ENCODE assay signal across 26 cellular contexts in the genomic region with DNA sequence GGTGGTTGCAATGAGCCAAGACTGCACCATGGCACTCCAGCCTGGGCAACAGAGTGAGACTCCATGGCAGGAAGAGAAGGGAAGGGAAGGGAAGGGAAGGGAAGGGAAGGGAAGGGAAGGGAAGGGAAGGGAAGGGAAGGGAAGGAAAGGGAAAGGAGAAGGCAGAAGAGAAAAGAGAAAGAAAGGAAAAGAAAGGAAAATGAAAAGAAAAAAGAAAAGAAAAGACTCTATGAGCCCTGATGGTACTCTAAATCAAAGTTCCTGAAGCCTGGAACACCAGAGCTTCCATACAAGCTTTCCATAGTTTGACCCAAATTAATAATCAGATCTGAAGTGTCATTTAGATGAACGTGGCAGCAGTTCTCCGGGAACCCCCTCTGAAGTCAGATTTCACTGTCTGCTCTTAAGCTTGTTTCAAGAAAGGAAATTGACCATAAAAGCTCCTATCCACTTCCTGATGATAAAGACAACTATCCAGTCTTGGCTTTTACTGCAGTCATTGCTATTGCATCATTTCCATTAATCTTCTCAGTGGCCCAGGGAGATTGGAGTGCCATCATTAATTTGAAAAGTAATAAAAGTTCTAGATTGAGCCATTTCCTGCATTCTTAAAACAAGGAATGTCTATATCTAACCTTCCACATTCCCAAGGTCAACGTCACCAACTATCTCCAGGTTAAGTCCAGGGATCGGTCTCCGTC. TPM values are rescaled to one million over a fixed set of nuclear protein-coding genes. Genes with fewer than 3 reads are reported as not detected.
A peak's percentile ranks its signal among the peaks of the same experiment; 100 is the strongest.
DNase-seq lines count a peak whose midpoint lies in the region; ATAC-seq and TF ChIP-seq lines count a peak whose summit lies in the region.
"Had no signal": no experiment of that assay in that cellular context is flagged by ENCODE, and none has a peak within 500 bp of the region (broad histone marks: within the 10 kb centered on the region; RNA-seq: fewer than 3 reads in every experiment).

No MANE protein-coding gene starts in this region.

- no peak for ATAC-seq in HG03571 (IDR thresholded peaks at IDR 0.05; ENCODE audit: unreplicated experiment)
- ATAC-seq: HCT116; left ventricle myocardium superior; naive thymus-derived CD4-positive, alpha-beta T cell had no signal

- DNase-seq in DMS53 (lab: John Stamatoyannopoulos, UW), result peak; percentile 16
- DNase-seq in DMS53 treated with DMSO at 0.1 percent for 48 hours (lab: John Stamatoyannopoulos, UW; ENCODE audit: unreplicated experiment), result no peak
- DNase-seq in EH (ENCODE audit: low read depth), result peak; percentile 92
- DNase-seq in M059J (ENCODE audit: low read depth), result peak; percentile 48
- peak; percentile 63 for DNase-seq in fibroblast of pulmonary artery (ENCODE audit: low read depth)
- no peak for DNase-seq in HPDE6-E6E7 (ENCODE audit: extremely low spot score)
- no peak for DNase-seq in activated gamma-delta T cell (lab: John Stamatoyannopoulos, UW)
- DNase-seq: activated CD4-positive, alpha-beta T cell treated with anti-CD3 and anti-CD28 coated beads for 4 hours; activated T-cell treated with anti-CD3 and anti-CD28 coated beads, Interleukin-2, amount 50 U/mL, for 1 hour; brain microvascular endothelial cell; CD8-positive, alpha-beta memory T cell; GF-D8; glutamatergic neuron; islet precursor cell; left ventricle myocardium superior; naive thymus-derived CD4-positive, alpha-beta T cell; NCI-H1417 treated with DMSO at 0.1 percent for 48 hours; NCI-H2081; NCI-H345; stomach; T-helper 1 cell; tibial artery had no signal

- no peak overlapping the region for H3K4me3 ChIP-seq in fibroblast of pulmonary artery (replicated peaks; ENCODE audit: low read depth, low read length)
- H3K4me3 ChIP-seq: prostate gland, SJSA1, stomach, tibial artery had no signal

- TF ChIP-seq CTCF in fibroblast of pulmonary artery (IDR thresholded peaks at IDR 0.05; ENCODE audit: low read length, missing control alignments), result no peak

RNA-seq across cellular contexts. Expression of a gene that starts 44.2 kb away (rescaled TPM):
- total RNA-seq in M059J (2014; rRNA removed; shearing (Covaris generic)), result 4.0 and 10.8 TPM in 2 replicates

Comparison
In these comparisons a context has a peak if more than half of its experiments do, and no peak if none do; other contexts are left out.
1. DNase-seq: peak in DMS53 (single experiment), EH (single experiment), M059J (single experiment) and fibroblast of pulmonary artery (single experiment); none in DMS53 treated with DMSO at 0.1 percent for 48 hours (single experiment), HPDE6-E6E7 (single experiment) and activated gamma-delta T cell (single experiment).